Comparison of ENCODE assay signal across 22 cellular contexts in the genomic region with DNA sequence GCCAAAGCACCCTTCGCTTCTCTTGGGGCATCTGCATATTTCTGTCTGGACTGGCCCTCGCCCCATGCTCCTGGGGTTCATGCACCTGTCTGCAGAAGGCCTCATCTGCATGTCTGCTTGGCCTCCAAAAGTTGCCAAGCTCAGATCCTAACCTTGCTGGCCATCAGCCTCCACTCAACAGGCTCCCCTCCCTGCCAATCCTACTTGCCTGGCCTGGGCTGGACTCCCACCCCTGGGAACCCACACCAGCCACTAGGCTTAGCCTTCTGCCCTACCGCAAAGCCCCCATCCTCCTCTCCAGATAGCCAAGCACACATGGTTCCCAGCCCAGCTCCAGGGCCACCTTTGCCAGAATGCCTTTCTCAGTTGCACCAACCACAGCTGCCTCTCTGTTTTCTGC.
"Had no signal": no experiment of that assay in that cellular context is flagged by ENCODE, and none has a peak within 500 bp of the region (broad histone marks: within the 10 kb centered on the region; RNA-seq: fewer than 3 reads in every experiment).

No MANE protein-coding gene starts in this region.

- H2AFZ ChIP-seq: hepatocyte had no signal

- H3K4me3 ChIP-seq: coronary artery, hepatocyte, left ventricle myocardium inferior, lower lobe of right lung, ovary, uterus had no signal

- H3K4me2 ChIP-seq: hepatocyte had no signal

- FAIRE-seq: endothelial cell of umbilical vein, kidney had no signal

- H3K27me3 ChIP-seq: ovary, uterus had no signal

- H3K4me1 Mint-ChIP-seq: endodermal cell; naive thymus-derived CD4-positive, alpha-beta T cell had no signal

- H3K36me3 ChIP-seq: left ventricle myocardium inferior, lower lobe of right lung, ovary, uterus had no signal

- H3K36me3 Mint-ChIP-seq: naive thymus-derived CD4-positive, alpha-beta T cell had no signal

- H3K9me3 Mint-ChIP-seq: neural crest cell had no signal

- DNase-seq: effector CD4-positive, alpha-beta T cell; endodermal cell; foreskin melanocyte; head of caudate nucleus; kidney; left cardiac atrium; left ventricle myocardium inferior; lower lobe of right lung; naive thymus-derived CD4-positive, alpha-beta T cell; nucleus accumbens; ovary; right cardiac atrium; stimulated activated CD4-positive, alpha-beta T cell treated with anti-CD3 and anti-CD28 coated beads, Interleukin-15, amount 100 ng/mL, for 24 hours; stimulated activated CD4-positive, alpha-beta T cell treated with anti-CD3 and anti-CD28 coated beads, Interleukin-1b, Interleukin-23, amount 100 ng/mL, for 48 hours; stimulated activated CD4-positive, alpha-beta T cell treated with anti-CD3 and anti-CD28 coated beads, Interleukin-4, amount 100 ng/mL, for 24 hours; stimulated activated naive CD4-positive, alpha-beta T cell; uterus had no signal

- H3K27ac Mint-ChIP-seq: endodermal cell; naive thymus-derived CD4-positive, alpha-beta T cell; progenitor cell of endocrine pancreas had no signal

- H3K27ac ChIP-seq: coronary artery, hepatocyte, left ventricle myocardium inferior, lower lobe of right lung, ovary, uterus had no signal

- ATAC-seq: left cardiac atrium; naive thymus-derived CD4-positive, alpha-beta T cell; right cardiac atrium had no signal

- H3K4me3 Mint-ChIP-seq: endodermal cell; naive thymus-derived CD4-positive, alpha-beta T cell; neural crest cell had no signal

- H3K9me3 ChIP-seq: left ventricle myocardium inferior, lower lobe of right lung, ovary, uterus had no signal

- H3K79me2 ChIP-seq: hepatocyte had no signal

- H3K4me1 ChIP-seq: left ventricle myocardium inferior, lower lobe of right lung, uterus had no signal
